Comparison of ENCODE assay signal across 1 cellular context in the genomic region with DNA sequence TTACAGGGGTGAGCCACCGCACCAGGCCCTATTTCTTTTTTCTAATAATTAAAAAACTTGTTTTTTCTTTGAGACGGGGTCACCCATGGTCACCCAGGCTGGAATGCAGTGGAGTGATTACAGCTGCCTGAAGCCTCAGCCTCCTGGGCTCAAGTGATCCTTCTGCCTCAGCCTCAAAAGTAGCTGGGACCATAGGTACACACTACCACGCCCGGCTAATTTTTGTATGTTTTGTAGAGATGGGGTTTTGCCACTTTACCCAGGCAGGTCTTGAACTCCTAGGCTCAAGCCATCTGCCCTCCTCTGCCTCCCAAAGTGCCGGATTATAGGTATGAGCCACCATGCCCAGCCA.
TF ChIP-seq lines count a peak whose summit lies in the region.

No MANE protein-coding gene starts in this region.

TF ChIP-seq in GM23338, 12 proteins besides CTCF, POLR2A, EP300 and RAD21 (continued from another document):
- TF ChIP-seq ZNF114 (CRISPR knock-in tag; IDR thresholded peaks at IDR 0.05) = no peak
- TF ChIP-seq CREB1 (CRISPR knock-in tag; IDR thresholded peaks at IDR 0.05; ENCODE audit: low read depth) = no peak
- TF ChIP-seq, protein P1, sequence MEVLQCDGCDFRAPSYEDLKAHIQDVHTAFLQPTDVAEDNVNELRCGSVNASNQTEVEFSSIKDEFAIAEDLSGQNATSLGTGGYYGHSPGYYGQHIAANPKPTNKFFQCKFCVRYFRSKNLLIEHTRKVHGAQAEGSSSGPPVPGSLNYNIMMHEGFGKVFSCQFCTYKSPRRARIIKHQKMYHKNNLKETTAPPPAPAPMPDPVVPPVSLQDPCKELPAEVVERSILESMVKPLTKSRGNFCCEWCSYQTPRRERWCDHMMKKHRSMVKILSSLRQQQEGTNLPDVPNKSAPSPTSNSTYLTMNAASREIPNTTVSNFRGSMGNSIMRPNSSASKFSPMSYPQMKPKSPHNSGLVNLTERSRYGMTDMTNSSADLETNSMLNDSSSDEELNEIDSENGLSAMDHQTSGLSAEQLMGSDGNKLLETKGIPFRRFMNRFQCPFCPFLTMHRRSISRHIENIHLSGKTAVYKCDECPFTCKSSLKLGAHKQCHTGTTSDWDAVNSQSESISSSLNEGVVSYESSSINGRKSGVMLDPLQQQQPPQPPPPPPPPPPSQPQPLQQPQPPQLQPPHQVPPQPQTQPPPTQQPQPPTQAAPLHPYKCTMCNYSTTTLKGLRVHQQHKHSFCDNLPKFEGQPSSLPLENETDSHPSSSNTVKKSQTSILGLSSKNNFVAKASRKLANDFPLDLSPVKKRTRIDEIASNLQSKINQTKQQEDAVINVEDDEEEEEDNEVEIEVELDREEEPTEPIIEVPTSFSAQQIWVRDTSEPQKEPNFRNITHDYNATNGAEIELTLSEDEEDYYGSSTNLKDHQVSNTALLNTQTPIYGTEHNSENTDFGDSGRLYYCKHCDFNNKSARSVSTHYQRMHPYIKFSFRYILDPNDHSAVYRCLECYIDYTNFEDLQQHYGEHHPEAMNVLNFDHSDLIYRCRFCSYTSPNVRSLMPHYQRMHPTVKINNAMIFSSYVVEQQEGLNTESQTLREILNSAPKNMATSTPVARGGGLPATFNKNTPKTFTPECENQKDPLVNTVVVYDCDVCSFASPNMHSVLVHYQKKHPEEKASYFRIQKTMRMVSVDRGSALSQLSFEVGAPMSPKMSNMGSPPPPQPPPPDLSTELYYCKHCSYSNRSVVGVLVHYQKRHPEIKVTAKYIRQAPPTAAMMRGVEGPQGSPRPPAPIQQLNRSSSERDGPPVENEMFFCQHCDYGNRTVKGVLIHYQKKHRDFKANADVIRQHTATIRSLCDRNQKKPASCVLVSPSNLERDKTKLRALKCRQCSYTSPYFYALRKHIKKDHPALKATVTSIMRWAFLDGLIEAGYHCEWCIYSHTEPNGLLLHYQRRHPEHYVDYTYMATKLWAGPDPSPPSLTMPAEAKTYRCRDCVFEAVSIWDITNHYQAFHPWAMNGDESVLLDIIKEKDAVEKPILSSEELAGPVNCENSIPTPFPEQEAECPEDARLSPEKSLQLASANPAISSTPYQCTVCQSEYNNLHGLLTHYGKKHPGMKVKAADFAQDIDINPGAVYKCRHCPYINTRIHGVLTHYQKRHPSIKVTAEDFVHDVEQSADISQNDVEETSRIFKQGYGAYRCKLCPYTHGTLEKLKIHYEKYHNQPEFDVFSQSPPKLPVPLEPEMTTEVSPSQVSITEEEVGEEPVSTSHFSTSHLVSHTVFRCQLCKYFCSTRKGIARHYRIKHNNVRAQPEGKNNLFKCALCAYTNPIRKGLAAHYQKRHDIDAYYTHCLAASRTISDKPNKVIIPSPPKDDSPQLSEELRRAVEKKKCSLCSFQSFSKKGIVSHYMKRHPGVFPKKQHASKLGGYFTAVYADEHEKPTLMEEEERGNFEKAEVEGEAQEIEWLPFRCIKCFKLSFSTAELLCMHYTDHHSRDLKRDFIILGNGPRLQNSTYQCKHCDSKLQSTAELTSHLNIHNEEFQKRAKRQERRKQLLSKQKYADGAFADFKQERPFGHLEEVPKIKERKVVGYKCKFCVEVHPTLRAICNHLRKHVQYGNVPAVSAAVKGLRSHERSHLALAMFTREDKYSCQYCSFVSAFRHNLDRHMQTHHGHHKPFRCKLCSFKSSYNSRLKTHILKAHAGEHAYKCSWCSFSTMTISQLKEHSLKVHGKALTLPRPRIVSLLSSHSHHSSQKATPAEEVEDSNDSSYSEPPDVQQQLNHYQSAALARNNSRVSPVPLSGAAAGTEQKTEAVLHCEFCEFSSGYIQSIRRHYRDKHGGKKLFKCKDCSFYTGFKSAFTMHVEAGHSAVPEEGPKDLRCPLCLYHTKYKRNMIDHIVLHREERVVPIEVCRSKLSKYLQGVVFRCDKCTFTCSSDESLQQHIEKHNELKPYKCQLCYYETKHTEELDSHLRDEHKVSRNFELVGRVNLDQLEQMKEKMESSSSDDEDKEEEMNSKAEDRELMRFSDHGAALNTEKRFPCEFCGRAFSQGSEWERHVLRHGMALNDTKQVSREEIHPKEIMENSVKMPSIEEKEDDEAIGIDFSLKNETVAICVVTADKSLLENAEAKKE (CRISPR knock-in tag; IDR thresholded peaks at IDR 0.05) = no peak
- TF ChIP-seq JUNB (IDR thresholded peaks at IDR 0.05; ENCODE audit: unreplicated experiment) = no peak
- no peak for TF ChIP-seq STAT1 (IDR thresholded peaks at IDR 0.05; ENCODE audit: unreplicated experiment)
- TF ChIP-seq ZNF331 (CRISPR knock-in tag; IDR thresholded peaks at IDR 0.05; ENCODE audit: low read depth) = no peak
- no peak for TF ChIP-seq POLR2AphosphoS5 (IDR thresholded peaks at IDR 0.05; ENCODE audit: low read depth)
